In genomic region chr4:73864973-73865372, GRCh38 we compare ENCODE assay signal across 2 cellular contexts.
TF ChIP-seq lines count a peak whose summit lies in the region.

No MANE protein-coding gene starts in this region.

TF ChIP-seq in HCT116, 20 proteins besides CTCF, POLR2A, EP300 and RAD21:
- TF ChIP-seq FOSL1 (IDR thresholded peaks at IDR 0.05; ENCODE audit: low read depth) (no peak), SIN3A (IDR thresholded peaks at IDR 0.05; ENCODE audit: low read depth) (no peak), ELF1 (IDR thresholded peaks at IDR 0.05; ENCODE audit: borderline replicate concordance, low read depth) (no peak), POLR2AphosphoS5 (IDR thresholded peaks at IDR 0.05; ENCODE audit: low read depth, low read length) (no peak), SRF (IDR thresholded peaks at IDR 0.05; ENCODE audit: low read depth) (no peak), CBX3 (IDR thresholded peaks at IDR 0.05; ENCODE audit: low read depth) (no peak), REST (IDR thresholded peaks at IDR 0.05; ENCODE audit: low read depth) (no peak), CEBPB (IDR thresholded peaks at IDR 0.05; ENCODE audit: low read depth) (no peak), EGR1 (IDR thresholded peaks at IDR 0.05; ENCODE audit: low read depth) (no peak), JUND (IDR thresholded peaks at IDR 0.05) (no peak), EZH2phosphoT487 (IDR thresholded peaks at IDR 0.05; ENCODE audit: borderline replicate concordance) (no peak), ZFX (IDR thresholded peaks at IDR 0.05) (no peak), ZNF274 (IDR thresholded peaks at IDR 0.05; ENCODE audit: low read depth, low read length) (no peak), MAX (IDR thresholded peaks at IDR 0.05) (no peak), SP1 (IDR thresholded peaks at IDR 0.05; ENCODE audit: low read depth) (no peak), TCF7L2 (IDR thresholded peaks at IDR 0.05; ENCODE audit: borderline replicate concordance, extremely low read depth, insufficient read depth, insufficient read length) (no peak), ZBTB33 (IDR thresholded peaks at IDR 0.05; ENCODE audit: extremely low read depth, insufficient replicate concordance, low read length) (no peak), YY1 (IDR thresholded peaks at IDR 0.05; ENCODE audit: extremely low read depth, insufficient replicate concordance, low read depth, low read length) (no peak), ATF3 (IDR thresholded peaks at IDR 0.05) (no peak), EZH2 (IDR thresholded peaks at IDR 0.05) (no peak)

TF ChIP-seq in H1, 55 proteins besides CTCF, POLR2A, EP300 and RAD21:
- TF ChIP-seq HDAC2 (IDR thresholded peaks at IDR 0.05; ENCODE audit: borderline replicate concordance in 1 of 2, low read depth in 2 of 2, low read length in 2 of 2) = no peak
- TF ChIP-seq RNF2 (IDR thresholded peaks at IDR 0.05; ENCODE audit: borderline replicate concordance, low read depth, low read length, missing control alignments, poor library complexity, severe bottlenecking) = no peak
- no peak for TF ChIP-seq YY1 (IDR thresholded peaks at IDR 0.05; ENCODE audit: low read depth, low read length)
- no peak for TF ChIP-seq NRF1 (IDR thresholded peaks at IDR 0.05; ENCODE audit: low read depth, low read length)
- TF ChIP-seq BACH1 (IDR thresholded peaks at IDR 0.05; ENCODE audit: low read length) = no peak
- TF ChIP-seq SP1 (IDR thresholded peaks at IDR 0.05; ENCODE audit: low read depth, low read length) = no peak
- TF ChIP-seq SP2 (IDR thresholded peaks at IDR 0.05; ENCODE audit: low read length) = no peak
- TF ChIP-seq NANOG (IDR thresholded peaks at IDR 0.05; ENCODE audit: insufficient read depth, low read depth, low read length, poor library complexity, severe bottlenecking) = no peak
- TF ChIP-seq ATF3 (IDR thresholded peaks at IDR 0.05; ENCODE audit: insufficient read depth, low read depth, low read length) = no peak
- no peak for TF ChIP-seq TCF12 (IDR thresholded peaks at IDR 0.05; ENCODE audit: low read depth, low read length)
- TF ChIP-seq RFX5 (IDR thresholded peaks at IDR 0.05; ENCODE audit: borderline replicate concordance, low read depth, low read length) = no peak
- TF ChIP-seq KDM4A (IDR thresholded peaks at IDR 0.05; ENCODE audit: low read depth, low read length, severe bottlenecking) = no peak
- no peak for TF ChIP-seq BCL11A (IDR thresholded peaks at IDR 0.05; ENCODE audit: low read depth in 2 of 2, low read length in 2 of 2)
